In genomic region chr11:134418119-134418840, GRCh38 we compare ENCODE assay signal across 17 cellular contexts. TPM values are rescaled to one million over a fixed set of nuclear protein-coding genes. Genes with fewer than 3 reads are reported as not detected.
A peak's percentile ranks its signal among the peaks of the same experiment; 100 is the strongest.
DNase-seq lines count a peak whose midpoint lies in the region; ATAC-seq, FAIRE-seq and TF ChIP-seq lines count a peak whose summit lies in the region.
"Had no signal": no experiment of that assay in that cellular context is flagged by ENCODE, and none has a peak within 500 bp of the region (broad histone marks: within the 10 kb centered on the region; RNA-seq: fewer than 3 reads in every experiment).

No MANE protein-coding gene starts in this region.

- no peak overlapping the region for H3K4me3 ChIP-seq in bronchial epithelial cell (ENCODE audit: low read depth, low read length)

- no peak for FAIRE-seq in bronchial epithelial cell (lab: Jason Lieb, UNC)
- FAIRE-seq: H54 had no signal

- no peaks in the 10 kb centered on the region for H3K9me3 Mint-ChIP-seq in nephron progenitor cell

- TF ChIP-seq CTCF in bronchial epithelial cell (IDR thresholded peaks at IDR 0.05; ENCODE audit: insufficient read depth, low read length, severe bottlenecking) (no peak), nephron progenitor cell (IDR thresholded peaks at IDR 0.05) (no peak)

- H3K27me3 ChIP-seq in bronchial epithelial cell (ENCODE audit: control insufficient read depth, insufficient read depth, low read length), result peaks cover 7% of the 10 kb centered on the region

- no peak overlapping the region for H3K27ac Mint-ChIP-seq in nephron progenitor cell
- H3K27ac Mint-ChIP-seq: natural killer cell had no signal

- peak; percentile 27 for DNase-seq in ELF-1 (ENCODE audit: low read depth, low spot score)
- peak; percentile 11 for DNase-seq in NCI-H460 (ENCODE audit: extremely low read depth, low read depth)
- peak; percentile 24 for DNase-seq in bronchial epithelial cell (ENCODE audit: low read depth)
- peak; percentile 67 for DNase-seq in nephron progenitor cell
- DNase-seq in stimulated activated naive CD4-positive, alpha-beta T cell (lab: John Stamatoyannopoulos, UW), result no peak
- no peak for DNase-seq in NAMALWA (ENCODE audit: low spot score)
- DNase-seq in activated T-cell treated with anti-CD3 and anti-CD28 coated beads, Interleukin-2, amount 50 U/mL, for 1 hour, result no peak
- DNase-seq in left lobe of liver (ENCODE audit: low spot score), result no peak
- DNase-seq: C1 segment of cervical spinal cord, natural killer cell, NCI-H1694 treated with DMSO at 0.1 percent for 48 hours, SW 1271 had no signal

- H3K4me1 Mint-ChIP-seq in nephron progenitor cell, result peaks cover 18% of the 10 kb centered on the region

- no peak for ATAC-seq in left lobe of liver
- ATAC-seq: natural killer cell, sciatic nerve had no signal

- H3K36me3 ChIP-seq in bronchial epithelial cell (ENCODE audit: control insufficient read depth, insufficient read depth, low read length), result no peaks in the 10 kb centered on the region

- H3K27me3 Mint-ChIP-seq in nephron progenitor cell (ENCODE audit: low read depth, poor library complexity), result peaks cover 61% of the 10 kb centered on the region

- H3K4me3 Mint-ChIP-seq in nephron progenitor cell, result no peak overlapping the region
- H3K4me3 Mint-ChIP-seq: natural killer cell had no signal

- no peaks in the 10 kb centered on the region for H3K36me3 Mint-ChIP-seq in nephron progenitor cell (ENCODE audit: low read depth)
- H3K36me3 Mint-ChIP-seq: natural killer cell had no signal

RNA-seq across cellular contexts. Expression of gene B3GAT1, which starts 6.2 kb away (rescaled TPM):
- total RNA-seq in NCI-H460 (2014; rRNA removed; shearing (Covaris generic)), result 0.05 TPM in 1 of 2 replicates, not detected in the other
- polyA plus RNA-seq in NCI-H460 (2014; cell fraction: nucleus; rRNA removed), result not detected in 2 replicates
- total RNA-seq in bronchial epithelial cell (under 0.01 TPM in 1 of 2 replicates, not detected in the other), left lobe of liver (5.4 TPM)
- total RNA-seq: dermis microvascular lymphatic vessel endothelial cell, G401, glomerular endothelial cell had no signal

Comparison
In these comparisons a context has a peak if more than half of its experiments do, and no peak if none do; other contexts are left out.
1. DNase-seq: peak in ELF-1 (single experiment), NCI-H460 (single experiment), bronchial epithelial cell (single experiment) and nephron progenitor cell (single experiment); none in stimulated activated naive CD4-positive, alpha-beta T cell (0 of 6), NAMALWA (single experiment), activated T-cell treated with anti-CD3 and anti-CD28 coated beads, Interleukin-2, amount 50 U/mL, for 1 hour (single experiment) and left lobe of liver (single experiment).